ENCODE assay signal across 1 cellular context in the genomic region with DNA sequence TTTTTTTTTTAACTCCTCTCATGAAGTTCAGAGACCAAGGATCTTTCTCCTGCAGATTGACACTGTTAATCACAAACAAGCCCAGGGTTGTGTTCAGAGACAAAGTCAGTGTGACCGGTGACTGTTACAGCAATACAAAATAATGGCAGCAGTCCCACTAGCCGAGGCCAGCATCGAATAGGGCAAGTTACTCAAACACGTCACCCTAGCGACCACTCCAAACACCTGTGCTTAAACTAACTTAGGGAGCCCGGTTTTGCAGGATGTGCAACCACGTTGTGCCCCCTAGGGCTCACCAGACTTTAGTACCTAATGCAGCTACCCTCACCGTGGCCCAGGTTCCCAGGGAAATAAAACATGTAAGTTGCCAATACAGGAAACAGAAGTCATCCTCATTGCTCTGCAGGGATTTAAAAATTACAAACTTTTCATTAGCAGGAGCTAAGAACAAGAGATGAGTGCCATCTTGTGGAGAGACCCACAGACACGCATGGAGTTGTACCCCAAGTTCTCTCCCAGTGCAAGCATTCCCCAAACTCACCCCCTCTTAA.
TF ChIP-seq lines count a peak whose summit lies in the region.

No MANE protein-coding gene starts in this region.

TF ChIP-seq in liver, 16 proteins besides CTCF, POLR2A, EP300 and RAD21 (continued from another document):
- TF ChIP-seq YY1 (IDR thresholded peaks at IDR 0.05), result peak; percentile 70
TF ChIP-seq in liver: peak in this region for 7.
